24 cellular contexts compared by ENCODE assay signal in the genomic region with DNA sequence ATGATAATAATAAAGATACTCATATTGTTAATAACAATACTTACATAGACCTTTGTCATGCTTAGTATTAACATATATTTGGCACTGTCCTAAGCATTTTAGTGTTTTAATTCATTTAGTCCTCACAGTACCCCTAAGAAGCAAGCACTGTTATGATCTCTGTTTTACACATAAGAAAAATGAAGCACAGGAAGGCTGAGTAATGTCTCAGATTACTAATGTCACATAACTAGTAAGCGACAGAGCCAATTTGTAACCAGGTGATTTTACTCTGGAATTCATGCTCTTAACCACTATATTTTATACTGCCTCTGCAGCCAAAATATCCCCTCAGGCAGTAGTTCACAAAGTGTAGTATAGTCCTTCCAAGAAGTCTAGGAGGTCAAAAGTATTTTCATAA. TPM values are rescaled to one million over a fixed set of nuclear protein-coding genes. Genes with fewer than 3 reads are reported as not detected.
DNase-seq lines count a peak whose midpoint lies in the region; ATAC-seq lines count a peak whose summit lies in the region.
"Had no signal": no experiment of that assay in that cellular context is flagged by ENCODE, and none has a peak within 500 bp of the region (broad histone marks: within the 10 kb centered on the region; RNA-seq: fewer than 3 reads in every experiment).

No MANE protein-coding gene starts in this region.

- H3K36me3 Mint-ChIP-seq in activated T-cell treated with anti-CD3 and anti-CD28 coated beads, Interleukin-2, amount 50 U/mL, for 72 hours (ENCODE audit: insufficient read depth in 2 of 2) = peaks cover 0 to 2% of the 10 kb centered on the region in 2 donors
- H3K36me3 Mint-ChIP-seq in activated T-helper 17 cell treated with anti-CD3 and anti-CD28 coated beads, Interleukin-2, amount 50 U/mL, for 72 hours (ENCODE audit: low read depth) = no peaks in the 10 kb centered on the region
- H3K36me3 Mint-ChIP-seq in stimulated activated effector memory CD8-positive, alpha-beta T cell treated with anti-CD3 and anti-CD28 coated beads, Interleukin-12 subunit alpha, Interleukin-12 subunit beta, amount 100 ng/mL, for 72 hours = no peaks in the 10 kb centered on the region
- H3K36me3 Mint-ChIP-seq: CD14-positive monocyte had no signal

- DNase-seq in activated T-cell treated with anti-CD3 and anti-CD28 coated beads, Interleukin-2, amount 50 U/mL, for 72 hours = no peak
- no peak for DNase-seq in activated T-cell treated with anti-CD3 and anti-CD28 coated beads, Interleukin-2, amount 50 U/mL, for 48 hours
- no peak for DNase-seq in stimulated activated effector memory CD8-positive, alpha-beta T cell treated with anti-CD3 and anti-CD28 coated beads, Interleukin-12 subunit alpha, Interleukin-12 subunit beta, amount 100 ng/mL, for 72 hours (ENCODE audit: low spot score in 2 of 2)
- no peak for DNase-seq in HPDE6-E6E7 (ENCODE audit: extremely low spot score)
- DNase-seq: 8988T; ACHN; AML-193; BE2C; CD4-positive, alpha-beta T cell; CD8-positive, alpha-beta memory T cell; DMS 273 treated with DMSO at 0.1 percent for 48 hours; DMS79; EL; GDM1; H9 had no signal

- peak overlapping the region in 1 of 2 donors; percentile 43 for H3K4me3 Mint-ChIP-seq in activated T-cell treated with anti-CD3 and anti-CD28 coated beads, Interleukin-2, amount 50 U/mL, for 72 hours
- no peak overlapping the region for H3K4me3 Mint-ChIP-seq in activated T-helper 17 cell treated with anti-CD3 and anti-CD28 coated beads, Interleukin-2, amount 50 U/mL, for 72 hours
- no peak overlapping the region for H3K4me3 Mint-ChIP-seq in stimulated activated effector memory CD8-positive, alpha-beta T cell treated with anti-CD3 and anti-CD28 coated beads, Interleukin-12 subunit alpha, Interleukin-12 subunit beta, amount 100 ng/mL, for 72 hours
- H3K4me3 Mint-ChIP-seq: CD14-positive monocyte; CD4-positive, alpha-beta T cell; CD8-positive, alpha-beta memory T cell; GM23338; H9 had no signal

- H3K9me3 Mint-ChIP-seq in activated T-cell treated with anti-CD3 and anti-CD28 coated beads, Interleukin-2, amount 50 U/mL, for 72 hours = no peaks in the 10 kb centered on the region
- no peaks in the 10 kb centered on the region for H3K9me3 Mint-ChIP-seq in activated T-helper 17 cell treated with anti-CD3 and anti-CD28 coated beads, Interleukin-2, amount 50 U/mL, for 72 hours
- H3K9me3 Mint-ChIP-seq in stimulated activated effector memory CD8-positive, alpha-beta T cell treated with anti-CD3 and anti-CD28 coated beads, Interleukin-12 subunit alpha, Interleukin-12 subunit beta, amount 100 ng/mL, for 72 hours = peaks cover 3% of the 10 kb centered on the region
- H3K9me3 Mint-ChIP-seq: CD4-positive, alpha-beta T cell; GM23338; H9 had no signal

- ATAC-seq in activated T-cell treated with anti-CD3 and anti-CD28 coated beads, Interleukin-2, amount 50 U/mL, for 72 hours (replicated peaks in 1 of 2) = peak; percentile 40 to 72
- peak; percentile 46 for ATAC-seq in activated T-helper 17 cell treated with anti-CD3 and anti-CD28 coated beads, Interleukin-2, amount 50 U/mL, for 72 hours (replicated peaks)
- ATAC-seq in stimulated activated effector memory CD8-positive, alpha-beta T cell treated with anti-CD3 and anti-CD28 coated beads, Interleukin-12 subunit alpha, Interleukin-12 subunit beta, amount 100 ng/mL, for 72 hours = peak; percentile 24
- ATAC-seq in HG03045 (IDR thresholded peaks at IDR 0.05; ENCODE audit: unreplicated experiment) (no peak), GM18502 (IDR thresholded peaks at IDR 0.05; ENCODE audit: poor library complexity, unreplicated experiment) (no peak)
- ATAC-seq: A549, GM12878, GM23338, HCT116 had no signal

- H3K27me3 Mint-ChIP-seq in activated T-cell treated with anti-CD3 and anti-CD28 coated beads, Interleukin-2, amount 50 U/mL, for 72 hours (ENCODE audit: low read depth) = peaks cover 22% of the 10 kb centered on the region
- H3K27me3 Mint-ChIP-seq in activated T-helper 17 cell treated with anti-CD3 and anti-CD28 coated beads, Interleukin-2, amount 50 U/mL, for 72 hours = peaks cover 18% of the 10 kb centered on the region

- no peak overlapping the region for H3K27ac Mint-ChIP-seq in activated T-cell treated with anti-CD3 and anti-CD28 coated beads, Interleukin-2, amount 50 U/mL, for 72 hours
- no peak overlapping the region for H3K27ac Mint-ChIP-seq in activated T-helper 17 cell treated with anti-CD3 and anti-CD28 coated beads, Interleukin-2, amount 50 U/mL, for 72 hours
- H3K27ac Mint-ChIP-seq in stimulated activated effector memory CD8-positive, alpha-beta T cell treated with anti-CD3 and anti-CD28 coated beads, Interleukin-12 subunit alpha, Interleukin-12 subunit beta, amount 100 ng/mL, for 72 hours = no peak overlapping the region
- H3K27ac Mint-ChIP-seq: CD4-positive, alpha-beta T cell; CD8-positive, alpha-beta memory T cell; GM23338; H9 had no signal

- peaks cover 10% of the 10 kb centered on the region for H3K4me1 Mint-ChIP-seq in activated T-cell treated with anti-CD3 and anti-CD28 coated beads, Interleukin-2, amount 50 U/mL, for 72 hours (ENCODE audit: low read depth)
- no peaks in the 10 kb centered on the region for H3K4me1 Mint-ChIP-seq in activated T-helper 17 cell treated with anti-CD3 and anti-CD28 coated beads, Interleukin-2, amount 50 U/mL, for 72 hours
- H3K4me1 Mint-ChIP-seq in stimulated activated effector memory CD8-positive, alpha-beta T cell treated with anti-CD3 and anti-CD28 coated beads, Interleukin-12 subunit alpha, Interleukin-12 subunit beta, amount 100 ng/mL, for 72 hours = peaks cover 7% of the 10 kb centered on the region
- H3K4me1 Mint-ChIP-seq: CD8-positive, alpha-beta memory T cell had no signal

RNA-seq across cellular contexts. Expression of gene TMEM253, which starts 20.2 kb away (rescaled TPM):
- total RNA-seq in activated T-cell treated with anti-CD3 and anti-CD28 coated beads, Interleukin-2, amount 50 U/mL, for 72 hours = under 1 TPM in 1 of 2 donors, not detected in 1; 0.35 TPM
- total RNA-seq in activated T-helper 17 cell treated with anti-CD3 and anti-CD28 coated beads, Interleukin-2, amount 50 U/mL, for 72 hours = not detected
- total RNA-seq: CD4-positive, alpha-beta T cell; CD8-positive, alpha-beta memory T cell; GM12878 had no signal

RNA-seq across cellular contexts. Expression of gene ZNF219, which starts 22.7 kb away (rescaled TPM):
- total RNA-seq in activated T-cell treated with anti-CD3 and anti-CD28 coated beads, Interleukin-2, amount 50 U/mL, for 72 hours = 10 to 100 TPM; 11.2 to 12.4 TPM
- 10 to 100 TPM in 1 of 2 donors, 1 to 10 TPM in 1; 9.6 to 18.3 TPM for total RNA-seq in activated T-helper 17 cell treated with anti-CD3 and anti-CD28 coated beads, Interleukin-2, amount 50 U/mL, for 72 hours

RNA-seq across cellular contexts. Expression of gene OR5AU1, which starts 34.8 kb away (rescaled TPM):
- total RNA-seq in activated T-cell treated with anti-CD3 and anti-CD28 coated beads, Interleukin-2, amount 50 U/mL, for 72 hours = not detected
- total RNA-seq in activated T-helper 17 cell treated with anti-CD3 and anti-CD28 coated beads, Interleukin-2, amount 50 U/mL, for 72 hours = not detected
- total RNA-seq: CD4-positive, alpha-beta T cell; CD8-positive, alpha-beta memory T cell; GM12878; GM23338; H4; H9 had no signal

RNA-seq across cellular contexts. Expression of gene ARHGEF40, which starts 51.0 kb away (rescaled TPM):
- under 1 TPM; 0.26 to 0.37 TPM for total RNA-seq in activated T-cell treated with anti-CD3 and anti-CD28 coated beads, Interleukin-2, amount 50 U/mL, for 72 hours
- total RNA-seq in activated T-helper 17 cell treated with anti-CD3 and anti-CD28 coated beads, Interleukin-2, amount 50 U/mL, for 72 hours = under 1 TPM in 1 of 2 donors, not detected in 1; 0.26 TPM

Comparison
In these comparisons a context has a peak if more than half of its experiments do, and no peak if none do; other contexts are left out.
1. ATAC-seq: peak in activated T-cell treated with anti-CD3 and anti-CD28 coated beads, Interleukin-2, amount 50 U/mL, for 72 hours (2 of 2), activated T-helper 17 cell treated with anti-CD3 and anti-CD28 coated beads, Interleukin-2, amount 50 U/mL, for 72 hours (single experiment) and stimulated activated effector memory CD8-positive, alpha-beta T cell treated with anti-CD3 and anti-CD28 coated beads, Interleukin-12 subunit alpha, Interleukin-12 subunit beta, amount 100 ng/mL, for 72 hours (single experiment); none in HG03045 (single experiment) and GM18502 (single experiment).